Comparison of ENCODE assay signal across 8 cellular contexts in the genomic region with DNA sequence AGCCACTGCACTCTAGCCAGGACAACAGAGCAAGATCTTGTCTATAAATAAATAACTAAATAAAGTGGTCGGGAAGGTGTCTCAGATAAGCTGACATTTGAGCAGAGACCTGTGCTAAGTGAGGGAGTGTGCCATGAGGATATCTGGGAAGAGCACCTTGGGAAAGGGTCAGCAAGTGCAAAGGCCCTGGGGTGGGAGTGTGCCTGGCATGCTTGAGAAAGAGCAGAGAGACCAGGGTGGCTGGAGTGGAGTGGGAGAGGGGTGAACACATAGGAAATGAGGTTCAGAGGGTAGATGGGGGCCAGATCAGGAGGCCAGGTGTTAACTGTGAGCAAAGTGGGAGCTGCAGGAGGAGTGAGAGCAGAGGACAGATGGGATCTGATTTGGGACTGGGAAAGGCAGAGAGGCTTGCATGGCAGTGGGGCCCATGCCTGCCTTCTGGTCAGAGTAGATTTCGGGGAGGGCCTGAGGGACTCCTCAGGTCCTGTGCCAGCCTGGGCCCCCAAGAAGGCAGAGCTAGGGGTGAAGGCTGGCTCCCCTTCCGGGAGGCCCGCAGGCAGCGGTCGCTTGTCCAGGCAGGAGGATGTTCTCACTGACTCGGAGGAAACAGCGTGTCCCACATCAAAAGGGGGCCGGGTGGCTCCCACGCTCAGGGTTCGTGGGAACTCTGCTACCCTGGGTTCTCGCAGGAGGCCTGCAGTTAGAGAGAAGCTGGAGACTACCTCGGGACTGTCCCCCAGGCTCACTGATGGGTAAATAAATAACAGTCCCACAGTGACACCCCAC. TPM values are rescaled to one million over a fixed set of nuclear protein-coding genes. Genes with fewer than 3 reads are reported as not detected.
DNase-seq lines count a peak whose midpoint lies in the region; ATAC-seq and TF ChIP-seq lines count a peak whose summit lies in the region.
"Had no signal": no experiment of that assay in that cellular context is flagged by ENCODE, and none has a peak within 500 bp of the region (broad histone marks: within the 10 kb centered on the region; RNA-seq: fewer than 3 reads in every experiment).

No MANE protein-coding gene starts in this region.

- DNase-seq in Peyer's patch (peak in 2 of 3 donors; percentile 54 to 74), activated T-cell treated with anti-CD3 and anti-CD28 coated beads for 48 hours (ENCODE audit: low read depth) (peak; percentile 61), natural killer cell (no peak), NCI-H2081 treated with DMSO at 0.1 percent for 48 hours (lab: John Stamatoyannopoulos, UW) (no peak), DMS79 treated with DMSO at 0.1 percent for 48 hours (lab: John Stamatoyannopoulos, UW) (no peak)
- DNase-seq: NCI-H187 treated with DMSO at 0.1 percent for 48 hours had no signal

- H3K36me3 ChIP-seq in Peyer's patch (no peaks in the 10 kb centered on the region), thymus (ENCODE audit: control insufficient read depth, insufficient read depth) (no peaks in the 10 kb centered on the region)

- TF ChIP-seq CTCF in Peyer's patch (IDR thresholded peaks at IDR 0.05) (no peak), natural killer cell (IDR thresholded peaks at IDR 0.05) (no peak)

- H3K27me3 ChIP-seq in Peyer's patch (no peaks in the 10 kb centered on the region), thymus (ENCODE audit: control insufficient read depth, insufficient read depth) (no peaks in the 10 kb centered on the region)

- TF ChIP-seq POLR2A in Peyer's patch (IDR thresholded peaks at IDR 0.05) = no peak

- peak overlapping the region; percentile 62 to 89 for H3K27ac Mint-ChIP-seq in natural killer cell

- H3K36me3 Mint-ChIP-seq in natural killer cell = no peaks in the 10 kb centered on the region

- intact Hi-C loops in natural killer cell (cut with micrococcal nuclease) = no loop called here

- H3K27ac ChIP-seq in Peyer's patch = peak overlapping the region in 3 of 4 donors; percentile 50 to 70 (median 52)
- H3K27ac ChIP-seq in thymus (ENCODE audit: low read depth) = peak overlapping the region; percentile 8

- peak overlapping the region in 1 of 4 donors; percentile 10 for H3K4me3 ChIP-seq in Peyer's patch
- H3K4me3 ChIP-seq in thymus (ENCODE audit: low read length) = no peak overlapping the region

- WGBS in thymus = 12% methylated on average over 13 of the region's 13 CpGs

- H3K4me1 Mint-ChIP-seq in natural killer cell = peaks cover 55 to 70% of the 10 kb centered on the region in 2 donors

- peak; percentile 22 to 48 (median 45) for ATAC-seq in natural killer cell
- ATAC-seq in HG03135 (IDR thresholded peaks at IDR 0.05; ENCODE audit: unreplicated experiment) = no peak

- H3K27me3 Mint-ChIP-seq in natural killer cell (ENCODE audit: low read depth in 2 of 2) = peaks cover 3 to 8% of the 10 kb centered on the region in 2 donors

- H3K4me1 ChIP-seq in Peyer's patch = peaks cover 0 to 55% (median 17%) of the 10 kb centered on the region in 4 donors
- H3K4me1 ChIP-seq in thymus (ENCODE audit: control insufficient read depth, insufficient read depth, low read length) = peaks cover 28% of the 10 kb centered on the region

- no peaks in the 10 kb centered on the region for H3K9me3 Mint-ChIP-seq in natural killer cell

- H3K9me3 ChIP-seq in Peyer's patch (no peaks in the 10 kb centered on the region), thymus (ENCODE audit: control insufficient read depth) (no peaks in the 10 kb centered on the region)

- no peak overlapping the region for H3K4me3 Mint-ChIP-seq in natural killer cell

RNA-seq across cellular contexts. Expression of a gene that starts 32.6 kb away (rescaled TPM):
- total RNA-seq in Peyer's patch (10 to 100 TPM in 1 of 4 donors, 1 to 10 TPM in 3; 3.1 to 33.8 (median 5.3) TPM), natural killer cell (1 to 10 TPM; 1.7 to 4.2 (median 4.0) TPM)
- 2.1 TPM for polyA plus RNA-seq in thymus

RNA-seq across cellular contexts. Expression of a gene that starts 46.4 kb away (rescaled TPM):
- total RNA-seq in Peyer's patch = 1 to 10 TPM in 3 of 4 donors, under 1 TPM in 1; 0.85 to 4.4 (median 3.9) TPM
- not detected for total RNA-seq in natural killer cell
- polyA plus RNA-seq in thymus = 3.7 TPM

Comparison
In these comparisons a context has a peak if more than half of its experiments do, and no peak if none do; other contexts are left out.
1. DNase-seq: peak in Peyer's patch (2 of 3) and activated T-cell treated with anti-CD3 and anti-CD28 coated beads for 48 hours (single experiment); none in natural killer cell (single experiment), NCI-H2081 treated with DMSO at 0.1 percent for 48 hours (single experiment) and DMS79 treated with DMSO at 0.1 percent for 48 hours (single experiment).